19 cellular contexts compared by ENCODE assay signal in the genomic region with DNA sequence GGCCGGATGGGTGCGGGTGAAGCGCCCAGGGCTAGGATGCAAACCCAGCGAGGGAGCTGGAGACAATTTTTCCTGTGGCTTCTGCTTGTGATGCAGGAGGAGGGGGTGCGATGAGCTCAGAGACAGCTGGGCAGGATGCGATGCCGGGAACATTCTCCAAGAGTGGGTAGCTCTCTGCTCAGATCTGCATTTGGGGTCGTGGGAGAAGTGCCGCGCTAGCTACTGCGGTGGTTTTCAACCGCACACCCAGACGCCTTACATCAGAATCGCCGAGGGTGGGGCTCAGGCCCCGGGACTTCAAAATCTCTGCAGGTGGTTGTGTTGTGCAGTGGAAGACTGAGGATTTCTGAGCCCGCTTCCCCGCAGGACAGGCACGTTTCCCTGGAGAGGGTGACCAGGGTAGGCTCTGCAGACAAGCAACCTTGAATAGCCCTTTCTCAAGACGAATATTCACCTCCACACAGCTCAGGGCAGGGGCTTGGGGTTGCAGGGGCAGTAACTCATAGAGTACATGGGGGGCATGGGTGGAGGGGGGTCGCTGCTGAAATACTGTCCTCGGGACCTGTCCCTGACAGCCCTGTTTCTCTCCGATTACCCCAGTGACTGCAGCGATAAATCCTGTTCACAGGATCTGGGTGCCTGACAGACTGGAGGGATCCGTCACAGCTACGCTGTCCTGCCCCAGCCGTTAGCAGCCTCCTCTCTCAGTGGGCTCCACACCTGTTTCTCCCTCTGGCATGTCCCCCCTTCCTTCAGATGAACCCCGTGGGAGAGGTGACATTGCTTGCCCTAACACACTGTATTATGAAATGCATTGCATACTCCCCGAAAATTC.
"Had no signal": no experiment of that assay in that cellular context is flagged by ENCODE, and none has a peak within 500 bp of the region (broad histone marks: within the 10 kb centered on the region; RNA-seq: fewer than 3 reads in every experiment).

No MANE protein-coding gene starts in this region.

- H3K4me1 ChIP-seq: esophagus muscularis mucosa, left lung, uterus had no signal

- H3K36me3 ChIP-seq: esophagus muscularis mucosa, left lung, ovary, stomach, thoracic aorta, uterus had no signal

- H3K9me3 Mint-ChIP-seq: memory B cell had no signal

- H3K9me3 ChIP-seq: esophagus muscularis mucosa, left lung, ovary, stomach, thoracic aorta, uterus had no signal

- H3K27ac Mint-ChIP-seq: activated CD4-positive, alpha-beta T cell treated with anti-CD3 and anti-CD28 coated beads, Interleukin-2, amount 10 ng/mL, durations not matched to agents 7 days and 5 days; activated naive CD4-positive, alpha-beta T cell treated with anti-CD3 and anti-CD28 coated beads, Interleukin-2, amount 50 U/mL, for 72 hours; memory B cell; T-helper 17 cell had no signal

- H3K4me3 Mint-ChIP-seq: activated CD4-positive, alpha-beta T cell treated with anti-CD3 and anti-CD28 coated beads, Interleukin-2, amount 10 ng/mL, durations not matched to agents 7 days and 5 days; memory B cell; T-helper 17 cell had no signal

- H3K4me3 ChIP-seq: esophagus muscularis mucosa, left lung, ovary, stomach, thoracic aorta, uterus had no signal

- FAIRE-seq: bronchial epithelial cell, endometrium, islet of Langerhans had no signal

- ATAC-seq: activated naive CD4-positive, alpha-beta T cell treated with anti-CD3 and anti-CD28 coated beads, Interleukin-2, amount 50 U/mL, for 72 hours; left lung; T-helper 17 cell had no signal

- H3K36me3 Mint-ChIP-seq: activated naive CD4-positive, alpha-beta T cell treated with anti-CD3 and anti-CD28 coated beads, Interleukin-2, amount 50 U/mL, for 72 hours; memory B cell had no signal

- H3K27ac ChIP-seq: esophagus muscularis mucosa, left lung, ovary, stomach, thoracic aorta, uterus had no signal

- H3K27me3 ChIP-seq: ovary, uterus had no signal

- H3K4me1 Mint-ChIP-seq: activated CD4-positive, alpha-beta T cell treated with anti-CD3 and anti-CD28 coated beads, Interleukin-2, amount 10 ng/mL, durations not matched to agents 7 days and 5 days had no signal

- DNase-seq: activated CD4-positive, alpha-beta T cell treated with anti-CD3 and anti-CD28 coated beads, Interleukin-2, amount 10 ng/mL, durations not matched to agents 7 days and 5 days; activated CD4-positive, CD25-positive, alpha-beta regulatory T cell; activated T-cell treated with anti-CD3 and anti-CD28 coated beads for 4 hours; aorta; head of caudate nucleus; left lung; ovary; stimulated activated CD4-positive, alpha-beta T cell treated with anti-CD3 and anti-CD28 coated beads, Interleukin-15, amount 100 ng/mL, for 24 hours; stimulated activated CD4-positive, alpha-beta T cell treated with anti-CD3 and anti-CD28 coated beads, Interleukin-4, amount 100 ng/mL, for 24 hours; stomach; T-helper 17 cell; uterus had no signal
